ENCODE assay signal across 14 cellular contexts in the genomic region with DNA sequence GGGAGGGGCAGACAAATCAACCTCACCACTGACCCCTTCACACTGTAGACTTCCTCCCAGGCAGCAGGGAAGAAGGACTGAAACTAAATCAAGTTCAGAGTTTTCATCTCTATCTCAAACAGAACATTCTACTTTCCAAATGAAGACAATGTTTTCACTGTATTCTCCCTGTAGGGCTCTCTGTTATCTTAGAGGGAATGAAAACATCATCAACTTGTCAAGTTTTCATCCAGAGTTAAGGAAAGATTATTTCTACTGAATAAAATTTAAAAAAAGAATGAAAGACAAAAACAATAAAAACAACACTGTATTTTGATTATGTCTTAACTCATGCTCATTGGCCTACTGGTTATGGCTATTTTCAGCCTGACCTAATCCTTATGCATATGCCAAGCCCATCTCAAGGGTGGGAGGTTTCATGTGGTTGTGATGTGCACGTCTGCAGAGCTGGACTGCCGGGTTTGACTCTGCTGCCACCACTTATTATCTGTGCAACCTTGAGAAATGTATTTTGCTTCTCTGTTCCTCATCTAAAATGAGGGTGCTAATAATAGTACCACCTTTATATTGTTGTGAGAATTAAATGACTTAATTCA.
A peak's percentile ranks its signal among the peaks of the same experiment; 100 is the strongest.
DNase-seq lines count a peak whose midpoint lies in the region; ATAC-seq, FAIRE-seq and TF ChIP-seq lines count a peak whose summit lies in the region.
"Had no signal": no experiment of that assay in that cellular context is flagged by ENCODE, and none has a peak within 500 bp of the region (broad histone marks: within the 10 kb centered on the region; RNA-seq: fewer than 3 reads in every experiment).

No MANE protein-coding gene starts in this region.

- WGBS in GM12878 (ENCODE audit: insufficient coverage, insufficient replicate concordance, low lambda C conversion rate, missing lambda C conversion rate): 20% methylated on average over 2 of the region's 2 CpGs

- no peak for TF ChIP-seq EP300 in GM12878 (IDR thresholded peaks at IDR 0.05; ENCODE audit: borderline replicate concordance in 1 of 2, control insufficient read depth in 1 of 2, low read depth in 2 of 2, low read length in 2 of 2)

- no peaks in the 10 kb centered on the region for H3K4me1 ChIP-seq in GM12878 (ENCODE audit: control insufficient read depth, insufficient read depth, low read length)

- H4K20me1 ChIP-seq in GM12878 (ENCODE audit: control insufficient read depth, insufficient read depth): no peaks in the 10 kb centered on the region

- RAD21 ChIA-PET in GM12878 (lab: Charles Lee; ENCODE audit: unreplicated experiment): no interaction called here

- H3K27ac ChIP-seq in GM12878 (ENCODE audit: control insufficient read depth, insufficient read depth) (no peak overlapping the region), WERI-Rb-1 (no peak overlapping the region), substantia nigra (ENCODE audit: low read depth, low read length, poor library complexity, severe bottlenecking) (no peak overlapping the region)
- H3K27ac ChIP-seq: RWPE1 had no signal

- no peak overlapping the region for H2AFZ ChIP-seq in GM12878 (ENCODE audit: control insufficient read depth, low read depth, low read length)

- H3K27me3 ChIP-seq in GM12878 (replicated peaks in 1 of 2; ENCODE audit: control insufficient read depth in 2 of 2, insufficient read depth in 2 of 2, low read length in 1 of 2): no peaks in the 10 kb centered on the region
- H3K27me3 ChIP-seq in WERI-Rb-1 (ENCODE audit: insufficient read depth, low read depth, severe bottlenecking): peaks cover 5% of the 10 kb centered on the region

- no peak overlapping the region for H3K4me2 ChIP-seq in GM12878 (ENCODE audit: control insufficient read depth, insufficient read depth)

- POLR2A ChIA-PET in GM12878 (lab: Charles Lee): no interaction called here

- no peaks in the 10 kb centered on the region for H3K9me3 ChIP-seq in GM12878 (replicated peaks; ENCODE audit: control insufficient read depth, insufficient read depth, low read length)
- no peaks in the 10 kb centered on the region for H3K9me3 ChIP-seq in WERI-Rb-1 (ENCODE audit: severe bottlenecking)

- H3K36me3 ChIP-seq in GM12878 (ENCODE audit: control insufficient read depth in 2 of 2, insufficient read depth in 2 of 2, low read length in 1 of 2): no peaks in the 10 kb centered on the region
- no peaks in the 10 kb centered on the region for H3K36me3 ChIP-seq in WERI-Rb-1

- CTCF ChIA-PET in GM12878 (lab: Yijun Ruan, JAX): no interaction called here

- BruUV-seq in GM12878 (replicated peaks; lab: Mats Ljungman, UMichigan): no TSS peak

- H3K4me3 ChIP-seq in GM12878 (no peak overlapping the region), WERI-Rb-1 (ENCODE audit: low read depth, low read length) (no peak overlapping the region)

- ATAC-seq in GM18508 (IDR thresholded peaks at IDR 0.05; ENCODE audit: insufficient read depth, unreplicated experiment) (peak; percentile 7), GM19467 (IDR thresholded peaks at IDR 0.05; ENCODE audit: unreplicated experiment) (peak; percentile 2), HG02970 (IDR thresholded peaks at IDR 0.05; ENCODE audit: low FRiP score, unreplicated experiment) (peak; percentile 13), GM12878 (peak; percentile 60), GM21528 (IDR thresholded peaks at IDR 0.05; ENCODE audit: low FRiP score, unreplicated experiment) (no peak)
- ATAC-seq: esophagus mucosa had no signal

- no peaks in the 10 kb centered on the region for H3K79me2 ChIP-seq in GM12878 (ENCODE audit: control insufficient read depth, insufficient read depth, low read length)

- intact Hi-C loops in GM12878 (cut with micrococcal nuclease; ENCODE audit: unreplicated experiment): loop anchor here (10.0 kb wide), 1 partner anchor 698 kb away; no protein-coding TSS in a partner anchor

- no peak for DNase-seq in GM12878 (ENCODE audit: low read depth, low spot score)
- no peak for DNase-seq in WERI-Rb-1
- DNase-seq in H54 (ENCODE audit: insufficient read length, low spot score): no peak
- no peak for DNase-seq in substantia nigra (lab: John Stamatoyannopoulos, UW)
- DNase-seq: activated naive CD4-positive, alpha-beta T cell treated with anti-CD3 and anti-CD28 coated beads, Interleukin-2, amount 10 ng/mL, durations not matched to agents 7 days and 5 days; H9; midbrain had no signal

- TF ChIP-seq RAD21 in GM12878 (IDR thresholded peaks at IDR 0.05; ENCODE audit: insufficient read depth, low read depth, low read length): no peak

- in situ Hi-C loops in GM12878 (cut with MboI): no loop called here

- FAIRE-seq in GM12878 (lab: Jason Lieb, UNC): no peak
- no peak for FAIRE-seq in H54 (lab: Jason Lieb, UNC)
- FAIRE-seq: GM12892 had no signal

- TF ChIP-seq CTCF in GM12878 (IDR thresholded peaks at IDR 0.05 in 2 of 3, conservative IDR thresholded peaks at IDR 0.05 in 1 of 3; ENCODE audit: control insufficient read depth in 2 of 3, extremely low read depth in 1 of 3, insufficient read depth in 1 of 3, low read depth in 3 of 3, low read length in 3 of 3) (no peak), WERI-Rb-1 (IDR thresholded peaks at IDR 0.05; ENCODE audit: low read depth, low read length) (no peak)

- H3K9ac ChIP-seq in GM12878 (ENCODE audit: control insufficient read depth, insufficient read depth, low read length): no peak overlapping the region

- TF ChIP-seq POLR2A in GM12878 (IDR thresholded peaks at IDR 0.05; ENCODE audit: low read depth, low read length) (no peak), H54 (IDR thresholded peaks at IDR 0.05; ENCODE audit: low read depth, low read length) (no peak)

- SMC1A ChIA-PET in GM12878 (lab: Charles Lee; ENCODE audit: uncharacterized antibody, unreplicated experiment): no interaction called here

TF ChIP-seq in GM12878, 131 proteins besides CTCF, POLR2A, EP300 and RAD21:
- TF ChIP-seq SMARCA5 (IDR thresholded peaks at IDR 0.05): peak; percentile 51; the same call in 1 of the 2 replicates
- TF ChIP-seq, protein P1, sequence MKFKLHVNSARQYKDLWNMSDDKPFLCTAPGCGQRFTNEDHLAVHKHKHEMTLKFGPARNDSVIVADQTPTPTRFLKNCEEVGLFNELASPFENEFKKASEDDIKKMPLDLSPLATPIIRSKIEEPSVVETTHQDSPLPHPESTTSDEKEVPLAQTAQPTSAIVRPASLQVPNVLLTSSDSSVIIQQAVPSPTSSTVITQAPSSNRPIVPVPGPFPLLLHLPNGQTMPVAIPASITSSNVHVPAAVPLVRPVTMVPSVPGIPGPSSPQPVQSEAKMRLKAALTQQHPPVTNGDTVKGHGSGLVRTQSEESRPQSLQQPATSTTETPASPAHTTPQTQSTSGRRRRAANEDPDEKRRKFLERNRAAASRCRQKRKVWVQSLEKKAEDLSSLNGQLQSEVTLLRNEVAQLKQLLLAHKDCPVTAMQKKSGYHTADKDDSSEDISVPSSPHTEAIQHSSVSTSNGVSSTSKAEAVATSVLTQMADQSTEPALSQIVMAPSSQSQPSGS (IDR thresholded peaks at IDR 0.05; ENCODE audit: low read length): no peak
